ENCODE assay signal across 15 cellular contexts in the genomic region with DNA sequence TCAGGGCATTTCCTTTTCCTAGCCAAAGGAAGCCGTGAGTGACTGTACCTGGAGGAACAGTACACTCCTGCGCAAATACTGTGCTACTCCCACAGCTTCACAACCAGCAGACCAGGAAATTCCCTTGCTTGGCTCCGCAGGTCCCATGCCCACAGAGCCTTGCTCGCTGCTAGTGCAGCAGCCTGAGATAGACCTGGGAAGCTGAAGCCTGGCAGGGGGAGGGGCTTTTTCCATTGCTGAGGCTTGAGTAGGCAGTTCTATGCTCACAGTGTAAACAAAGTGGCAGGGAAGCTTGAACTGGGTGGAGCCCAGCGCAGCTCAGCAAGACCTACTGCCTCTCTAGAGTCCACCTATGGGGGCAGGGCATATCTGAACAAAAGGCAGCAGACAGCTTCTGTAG.
DNase-seq lines count a peak whose midpoint lies in the region; ATAC-seq and TF ChIP-seq lines count a peak whose summit lies in the region.
"Had no signal": no experiment of that assay in that cellular context is flagged by ENCODE, and none has a peak within 500 bp of the region (broad histone marks: within the 10 kb centered on the region; RNA-seq: fewer than 3 reads in every experiment).

No MANE protein-coding gene starts in this region.

- H3K4me1 ChIP-seq in PC-9 (replicated peaks; ENCODE audit: insufficient read depth) (no peaks in the 10 kb centered on the region), sigmoid colon (peaks cover 0 to 4% (median 2%) of the 10 kb centered on the region in 4 donors)
- H3K4me1 ChIP-seq: prostate gland had no signal

- CTCF ChIA-PET in PC-9 (lab: Charles Lee): interaction anchor here (0.6 to 0.7 kb wide), 2 partner anchors 558 to 560 kb away, joined by 7 to 8 read pairs; a partner anchor contains a TSS
- CTCF ChIA-PET in CD4-positive, alpha-beta T cell (lab: Charles Lee): no interaction called here

- no peaks in the 10 kb centered on the region for H3K79me2 ChIP-seq in PC-9 (ENCODE audit: low read depth)

- H3K36me3 Mint-ChIP-seq in CD4-positive, alpha-beta T cell (ENCODE audit: low read depth): no peaks in the 10 kb centered on the region
- H3K36me3 Mint-ChIP-seq: natural killer cell had no signal

- DNase-seq in COLO668 (lab: John Stamatoyannopoulos, UW; ENCODE audit: unreplicated experiment) (peak; percentile 65), HT-29 (ENCODE audit: low spot score) (peak; percentile 89), PC-9 (peak in 1 of 2 experiments; percentile 65), kidney tubule cell (ENCODE audit: low spot score) (peak; percentile 76), AML-193 (lab: John Stamatoyannopoulos, UW) (no peak), sigmoid colon (no peak)
- no peak for DNase-seq in CD4-positive, alpha-beta T cell
- DNase-seq: activated CD4-positive, alpha-beta T cell treated with anti-CD3 and anti-CD28 coated beads, Interleukin-2, amount 50 U/mL, for 48 hours; activated T-cell treated with anti-CD3 and anti-CD28 coated beads, Interleukin-2, amount 50 U/mL, for 4 hours; foreskin fibroblast; natural killer cell; NCI-H2081 had no signal

- TF ChIP-seq CTCF in PC-9 (conservative IDR thresholded peaks at IDR 0.05): no peak
- TF ChIP-seq CTCF in CD4-positive, alpha-beta T cell (IDR thresholded peaks at IDR 0.05): no peak
- no peak for TF ChIP-seq CTCF in sigmoid colon (IDR thresholded peaks at IDR 0.05)

- no peak overlapping the region for H2AFZ ChIP-seq in PC-9

- H3K27ac Mint-ChIP-seq in CD4-positive, alpha-beta T cell: no peak overlapping the region
- H3K27ac Mint-ChIP-seq: natural killer cell had no signal

- H3F3A ChIP-seq in PC-9 (ENCODE audit: insufficient read depth, low read depth): no peaks in the 10 kb centered on the region

- no peaks in the 10 kb centered on the region for H3K9me2 ChIP-seq in PC-9 (ENCODE audit: insufficient read depth)

- H3K27ac ChIP-seq in PC-9 (no peak overlapping the region), sigmoid colon (no peak overlapping the region)
- no peak overlapping the region for H3K27ac ChIP-seq in CD4-positive, alpha-beta T cell (ENCODE audit: low read depth, low read length)
- H3K27ac ChIP-seq: prostate gland, SK-N-MC had no signal

- no peak overlapping the region for H3K4me3 Mint-ChIP-seq in CD4-positive, alpha-beta T cell
- H3K4me3 Mint-ChIP-seq: activated T-cell treated with anti-CD3 and anti-CD28 coated beads, Interleukin-2, amount 50 U/mL, for 4 hours; natural killer cell had no signal

- no TSS peak for BruUV-seq in PC-9 (replicated peaks; lab: Mats Ljungman, UMichigan)

- intact Hi-C loops in PC-9 (cut with micrococcal nuclease; ENCODE audit: unreplicated experiment) (no loop called here), sigmoid colon (cut with DNase I) (no loop called here)
- intact Hi-C loops in CD4-positive, alpha-beta T cell (cut with DNase I, micrococcal nuclease): no loop called here

- TF ChIP-seq EP300 in sigmoid colon (IDR thresholded peaks at IDR 0.05): no peak

- no peaks in the 10 kb centered on the region for H4K20me1 ChIP-seq in PC-9 (ENCODE audit: insufficient read depth)

- H3K4me1 Mint-ChIP-seq in CD4-positive, alpha-beta T cell (ENCODE audit: low read depth): no peaks in the 10 kb centered on the region
- H3K4me1 Mint-ChIP-seq: natural killer cell had no signal

- peak overlapping the region; percentile 30; the same call in 1 of the 2 replicates for H3K4me2 ChIP-seq in PC-9

- ATAC-seq in CD4-positive, alpha-beta T cell (ENCODE audit: poor library complexity): no peak
- ATAC-seq in GM18870 (IDR thresholded peaks at IDR 0.05; ENCODE audit: unreplicated experiment): no peak
- ATAC-seq: activated T-cell treated with anti-CD3 and anti-CD28 coated beads, Interleukin-2, amount 50 U/mL, for 4 hours; natural killer cell had no signal

- 50 to 72% methylated on average over 5 of the region's 5 CpGs for WGBS in sigmoid colon, 2 donors

- H3K36me3 ChIP-seq in PC-9 (ENCODE audit: low read depth) (no peaks in the 10 kb centered on the region), sigmoid colon (no peaks in the 10 kb centered on the region)
- H3K36me3 ChIP-seq: prostate gland had no signal

- POLR2A ChIA-PET in PC-9 (lab: Charles Lee; ENCODE audit: unreplicated experiment): no interaction called here
- POLR2A ChIA-PET in CD4-positive, alpha-beta T cell (lab: Charles Lee): no interaction called here

- H3K27me3 Mint-ChIP-seq in CD4-positive, alpha-beta T cell: no peaks in the 10 kb centered on the region

- H3K27me3 ChIP-seq in PC-9 (ENCODE audit: insufficient read depth, low read depth): no peaks in the 10 kb centered on the region
- no peaks in the 10 kb centered on the region for H3K27me3 ChIP-seq in CD4-positive, alpha-beta T cell (ENCODE audit: control insufficient read depth, insufficient read depth, low read length)
- H3K27me3 ChIP-seq in sigmoid colon: no peaks in the 10 kb centered on the region

- H3K9me3 ChIP-seq in PC-9 (ENCODE audit: insufficient read depth, low read depth) (peaks cover 4% of the 10 kb centered on the region; the same call in 1 of the 2 replicates), sigmoid colon (no peaks in the 10 kb centered on the region)
- no peaks in the 10 kb centered on the region for H3K9me3 ChIP-seq in CD4-positive, alpha-beta T cell (ENCODE audit: control insufficient read depth, low read length)
- H3K9me3 ChIP-seq: prostate gland had no signal

- no peaks in the 10 kb centered on the region for H3K9me3 Mint-ChIP-seq in CD4-positive, alpha-beta T cell
- H3K9me3 Mint-ChIP-seq: activated T-cell treated with anti-CD3 and anti-CD28 coated beads, Interleukin-2, amount 50 U/mL, for 4 hours; natural killer cell had no signal

- TF ChIP-seq POLR2A in sigmoid colon (IDR thresholded peaks at IDR 0.05): no peak

- H3K4me3 ChIP-seq in PC-9 (no peak overlapping the region), sigmoid colon (no peak overlapping the region)
- H3K4me3 ChIP-seq: prostate gland, SK-N-MC had no signal

Comparison
In these comparisons a context has a peak if more than half of its experiments do, and no peak if none do; other contexts are left out.
1. DNase-seq: peak in COLO668 (single experiment), HT-29 (single experiment) and kidney tubule cell (single experiment); none in CD4-positive, alpha-beta T cell (0 of 10), AML-193 (0 of 2) and sigmoid colon (single experiment).